Comparison of ENCODE assay signal across 32 cellular contexts in the genomic region with DNA sequence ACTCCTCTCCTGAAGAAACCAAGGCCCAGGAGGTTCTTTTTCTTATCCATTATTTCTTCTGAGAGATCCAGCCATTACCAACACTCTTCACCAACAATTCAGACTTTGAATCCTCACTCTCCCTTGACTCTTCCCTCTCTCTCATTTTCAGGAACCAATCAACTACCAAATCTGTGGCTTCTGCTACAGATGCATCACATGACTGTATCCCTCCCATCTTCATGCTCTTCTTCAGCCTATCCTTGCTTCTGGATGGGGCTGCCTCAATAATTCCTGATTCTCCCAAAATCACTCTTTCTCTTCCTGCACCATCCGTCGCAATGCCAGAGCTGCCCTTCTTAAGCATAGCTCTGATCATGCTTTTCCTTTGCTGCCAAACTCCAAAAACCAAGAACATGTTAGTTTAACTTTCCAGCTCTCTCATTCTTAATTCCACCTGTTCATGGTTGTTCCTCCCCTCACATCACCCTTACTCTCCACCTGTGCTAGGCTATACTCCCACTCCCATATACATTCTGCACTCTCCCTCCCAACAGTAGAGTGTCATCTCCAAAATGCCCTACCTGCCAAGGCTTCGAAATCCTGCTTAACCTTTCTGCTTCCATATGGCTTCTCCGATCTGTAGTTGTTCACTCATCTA. TPM values are rescaled to one million over a fixed set of nuclear protein-coding genes. Genes with fewer than 3 reads are reported as not detected.
DNase-seq lines count a peak whose midpoint lies in the region; ATAC-seq and TF ChIP-seq lines count a peak whose summit lies in the region.
"Had no signal": no experiment of that assay in that cellular context is flagged by ENCODE, and none has a peak within 500 bp of the region (broad histone marks: within the 10 kb centered on the region; RNA-seq: fewer than 3 reads in every experiment).

No MANE protein-coding gene starts in this region.

- peaks cover 26 to 31% of the 10 kb centered on the region in 2 experiments for H3K4me1 ChIP-seq in neutrophil (ENCODE audit: control insufficient read depth in 1 of 2, insufficient read depth in 1 of 2, low read depth in 1 of 2, low read length in 1 of 2)
- no peaks in the 10 kb centered on the region for H3K4me1 ChIP-seq in neural progenitor cell
- H3K4me1 ChIP-seq: right lobe of liver had no signal

- in situ Hi-C loops in brain microvascular endothelial cell (cut with HindIII; ENCODE audit: low pct_ligation_motif_present, low sequenced_read_pairs), result no loop called here

- H3K9me3 ChIP-seq in neutrophil (no peaks in the 10 kb centered on the region), neural progenitor cell (ENCODE audit: low read depth) (no peaks in the 10 kb centered on the region)
- H3K9me3 ChIP-seq: left lung, right lobe of liver, SJSA1 had no signal

- peaks cover 5% of the 10 kb centered on the region for H3K27me3 Mint-ChIP-seq in neural progenitor cell (ENCODE audit: insufficient read depth, low read depth)
- no peaks in the 10 kb centered on the region for H3K27me3 Mint-ChIP-seq in stimulated activated naive B cell treated with anti-CD40 and anti-IgM and Interleukin-4, amounts not matched to agents 10 μg/mL and 1 μg/mL and 100 μg/mL, for 72 hours
- H3K27me3 Mint-ChIP-seq: activated naive CD8-positive, alpha-beta T cell; B cell; progenitor cell of endocrine pancreas had no signal

- no peaks in the 10 kb centered on the region for H3K36me3 Mint-ChIP-seq in neural progenitor cell
- H3K36me3 Mint-ChIP-seq in stimulated activated naive B cell treated with anti-CD40 and anti-IgM and Interleukin-4, amounts not matched to agents 10 μg/mL and 1 μg/mL and 100 μg/mL, for 72 hours, result no peaks in the 10 kb centered on the region
- H3K36me3 Mint-ChIP-seq: activated naive CD8-positive, alpha-beta T cell; memory B cell had no signal

- H3K27me3 ChIP-seq in brain microvascular endothelial cell (replicated peaks), result no peaks in the 10 kb centered on the region
- H3K27me3 ChIP-seq in neutrophil, result no peaks in the 10 kb centered on the region
- no peaks in the 10 kb centered on the region for H3K27me3 ChIP-seq in neural progenitor cell
- H3K27me3 ChIP-seq: left lung, right lobe of liver, SJSA1 had no signal

- TF ChIP-seq CTCF in brain microvascular endothelial cell (IDR thresholded peaks at IDR 0.05; ENCODE audit: low read depth, low read length, missing control alignments) (no peak), neutrophil (IDR thresholded peaks at IDR 0.05) (no peak), neural progenitor cell (IDR thresholded peaks at IDR 0.05) (no peak)

- no peak overlapping the region for H3K9ac ChIP-seq in neural progenitor cell

- no peaks in the 10 kb centered on the region for H4K20me1 ChIP-seq in neural progenitor cell (ENCODE audit: low read depth)

- peak; percentile 9 for ATAC-seq in GM18502 (IDR thresholded peaks at IDR 0.05; ENCODE audit: poor library complexity, unreplicated experiment)
- ATAC-seq in HG02642 (IDR thresholded peaks at IDR 0.05; ENCODE audit: poor library complexity, unreplicated experiment), result peak; percentile 9
- ATAC-seq in stimulated activated naive B cell treated with anti-CD40 and anti-IgM and Interleukin-4, amounts not matched to agents 10 μg/mL and 1 μg/mL and 100 μg/mL, for 72 hours (replicated peaks), result no peak
- no peak for ATAC-seq in sciatic nerve
- ATAC-seq: left lung, right lobe of liver had no signal

- H3K27ac Mint-ChIP-seq in neural progenitor cell, result no peak overlapping the region
- no peak overlapping the region for H3K27ac Mint-ChIP-seq in stimulated activated naive B cell treated with anti-CD40 and anti-IgM and Interleukin-4, amounts not matched to agents 10 μg/mL and 1 μg/mL and 100 μg/mL, for 72 hours
- H3K27ac Mint-ChIP-seq: activated naive CD8-positive, alpha-beta T cell; B cell; memory B cell; progenitor cell of endocrine pancreas had no signal

- no peaks in the 10 kb centered on the region for H3F3A ChIP-seq in neural progenitor cell (ENCODE audit: low read depth)

- H3K79me2 ChIP-seq in neural progenitor cell (ENCODE audit: low read depth), result no peaks in the 10 kb centered on the region

- H3K4me3 ChIP-seq in brain microvascular endothelial cell (ENCODE audit: low read depth, low read length) (no peak overlapping the region), neutrophil (ENCODE audit: low read depth in 1 of 2, low read length in 1 of 2) (no peak overlapping the region), neural progenitor cell (no peak overlapping the region)
- H3K4me3 ChIP-seq: left lung, right lobe of liver, SJSA1 had no signal

- H3K4me1 Mint-ChIP-seq in neural progenitor cell, result peaks cover 12% of the 10 kb centered on the region
- H3K4me1 Mint-ChIP-seq in stimulated activated naive B cell treated with anti-CD40 and anti-IgM and Interleukin-4, amounts not matched to agents 10 μg/mL and 1 μg/mL and 100 μg/mL, for 72 hours, result no peaks in the 10 kb centered on the region
- H3K4me1 Mint-ChIP-seq: B cell, memory B cell had no signal

- intact Hi-C loops in sciatic nerve (cut with DNase I), result no loop called here

- H3K36me3 ChIP-seq in brain microvascular endothelial cell (replicated peaks) (no peaks in the 10 kb centered on the region), neutrophil (no peaks in the 10 kb centered on the region), neural progenitor cell (no peaks in the 10 kb centered on the region)
- H3K36me3 ChIP-seq: left lung, right lobe of liver, SJSA1, WERI-Rb-1 had no signal

- peaks cover 2% of the 10 kb centered on the region for H3K9me3 Mint-ChIP-seq in neural progenitor cell
- no peaks in the 10 kb centered on the region for H3K9me3 Mint-ChIP-seq in stimulated activated naive B cell treated with anti-CD40 and anti-IgM and Interleukin-4, amounts not matched to agents 10 μg/mL and 1 μg/mL and 100 μg/mL, for 72 hours
- H3K9me3 Mint-ChIP-seq: memory B cell, neural crest cell had no signal

- DNase-seq in brain microvascular endothelial cell (no peak), NCI-H2171 treated with DMSO at 0.1 percent for 48 hours (lab: John Stamatoyannopoulos, UW) (no peak), neural progenitor cell (ENCODE audit: low spot score) (no peak), sciatic nerve (ENCODE audit: low spot score) (no peak)
- no peak for DNase-seq in stimulated activated naive B cell treated with anti-CD40 and anti-IgM and Interleukin-4, amounts not matched to agents 10 μg/mL and 1 μg/mL and 100 μg/mL, for 72 hours
- DNase-seq: activated CD4-positive, alpha-beta T cell treated with anti-CD3 and anti-CD28 coated beads for 48 hours; activated CD8-positive, alpha-beta memory T cell treated with anti-CD3 and anti-CD28 coated beads for 24 hours; activated effector memory CD4-positive, alpha-beta T cell treated with Interleukin-2 at 50 U/mL for 16 hours; activated T-cell treated with anti-CD3 and anti-CD28 coated beads for 4 hours; anterior cingulate cortex; effector CD4-positive, alpha-beta T cell; left lung; NCI-H1092; NCI-H1694; right lobe of liver; stimulated activated CD4-positive, alpha-beta T cell treated with anti-CD3 and anti-CD28 coated beads, Interleukin-4, amount 100 ng/mL, for 24 hours; T1000; trophoblast cell; WERI-Rb-1 had no signal

- H2AFZ ChIP-seq in neural progenitor cell (replicated peaks), result no peak overlapping the region

- H3K4me3 Mint-ChIP-seq in neural progenitor cell, result no peak overlapping the region
- H3K4me3 Mint-ChIP-seq in stimulated activated naive B cell treated with anti-CD40 and anti-IgM and Interleukin-4, amounts not matched to agents 10 μg/mL and 1 μg/mL and 100 μg/mL, for 72 hours, result no peak overlapping the region
- H3K4me3 Mint-ChIP-seq: activated naive CD8-positive, alpha-beta T cell; B cell; memory B cell; neural crest cell had no signal

- no peak overlapping the region for H3K4me2 ChIP-seq in neural progenitor cell

- H3K27ac ChIP-seq in brain microvascular endothelial cell (peak overlapping the region; percentile 78), neutrophil (peak overlapping the region; percentile 9), neural progenitor cell (no peak overlapping the region)
- H3K27ac ChIP-seq: left lung, right lobe of liver, RWPE1, SJSA1, WERI-Rb-1 had no signal

RNA-seq across cellular contexts. Expression of a gene that starts 13.5 kb away (rescaled TPM):
- 0.19 and 0.21 TPM in 2 replicates for total RNA-seq in neural progenitor cell (ENCODE audit: low replicate concordance)
- 36.8 TPM for total RNA-seq in sciatic nerve

RNA-seq across cellular contexts. Expression of a gene that starts 46.4 kb away (rescaled TPM):
- total RNA-seq in neural progenitor cell (ENCODE audit: low replicate concordance), result not detected in 2 replicates
- not detected for total RNA-seq in sciatic nerve
- total RNA-seq: A673, B cell, fibroblast of villous mesenchyme, NCI-H460, neural crest cell, progenitor cell of endocrine pancreas, right lobe of liver, SJSA1 had no signal

Comparison
In these comparisons a context has a peak if more than half of its experiments do, and no peak if none do; other contexts are left out.
1. ATAC-seq: peak in GM18502 (single experiment) and HG02642 (single experiment); none in stimulated activated naive B cell treated with anti-CD40 and anti-IgM and Interleukin-4, amounts not matched to agents 10 μg/mL and 1 μg/mL and 100 μg/mL, for 72 hours (0 of 2) and sciatic nerve (single experiment).
2. RNA of a gene that starts 13.5 kb away (total RNA-seq): 36.8 TPM in sciatic nerve (single experiment); 0.19 to 0.21 TPM in neural progenitor cell; every median in the first group is over 10 times any median in the second.